ENCODE assay signal across 7 cellular contexts in genomic region chr15:45628136-45628535, GRCh38.
"Had no signal": no experiment of that assay in that cellular context is flagged by ENCODE, and none has a peak within 500 bp of the region (broad histone marks: within the 10 kb centered on the region; RNA-seq: fewer than 3 reads in every experiment).

No MANE protein-coding gene starts in this region.

- H3K27ac ChIP-seq: HL-60, KMS-11 had no signal

- H3K4me2 ChIP-seq: KMS-11 had no signal

- FAIRE-seq: HepG2, HTR-8/SVneo had no signal

- DNase-seq: KBM-7, KG1 had no signal

- H3K4me3 Mint-ChIP-seq: IgD-negative memory B cell had no signal

- H3K27ac Mint-ChIP-seq: IgD-negative memory B cell had no signal

- H3K9ac ChIP-seq: KMS-11 had no signal

- ATAC-seq: HepG2 had no signal
